8 cellular contexts compared by ENCODE assay signal in the genomic region with DNA sequence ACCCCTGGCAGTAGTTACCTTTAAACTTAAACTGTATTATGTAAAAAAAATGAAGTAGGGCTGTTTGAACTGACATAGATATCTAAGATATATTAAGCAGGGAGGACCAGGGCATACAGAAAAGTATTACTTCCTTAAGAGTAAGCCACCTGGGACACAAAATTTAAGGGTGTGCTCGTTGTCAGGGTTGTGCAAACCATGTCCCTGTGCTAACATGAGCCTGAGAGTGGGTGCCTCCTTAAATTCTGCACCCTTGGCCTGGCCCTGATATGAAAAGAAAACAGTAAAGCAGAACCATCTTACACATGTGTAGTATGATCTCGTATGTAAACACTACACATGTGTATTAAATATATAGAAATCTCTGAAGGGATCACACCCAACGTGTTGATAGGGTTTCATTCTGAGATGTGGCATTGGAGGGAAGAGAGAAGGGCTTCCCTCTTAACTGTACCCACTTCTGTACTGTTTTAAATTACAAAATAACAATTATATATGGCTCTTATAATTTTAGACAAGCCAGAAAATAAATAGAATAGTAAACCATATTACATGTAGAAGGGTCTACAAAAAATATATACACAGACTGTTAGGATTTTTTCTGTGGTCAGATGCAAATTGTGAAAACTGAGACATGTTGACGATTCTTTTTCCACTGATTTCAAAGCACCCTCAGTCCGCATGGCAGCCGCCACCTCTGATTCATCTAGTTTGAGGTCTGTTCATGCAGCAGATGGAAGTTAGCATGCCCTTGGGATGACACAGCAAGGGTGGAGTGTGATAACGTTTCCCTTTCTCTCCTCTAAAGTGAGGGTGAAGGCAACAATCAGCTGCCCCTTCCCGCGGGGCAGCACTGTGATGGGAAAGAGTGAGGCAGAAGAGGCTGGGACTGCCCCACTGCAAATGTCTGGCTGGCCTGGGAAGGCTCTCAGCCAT.
A peak's percentile ranks its signal among the peaks of the same experiment; 100 is the strongest.
DNase-seq lines count a peak whose midpoint lies in the region; ATAC-seq and TF ChIP-seq lines count a peak whose summit lies in the region.

No MANE protein-coding gene starts in this region.

- H3K27ac ChIP-seq in testis = no peak overlapping the region

- no peaks in the 10 kb centered on the region for H3K36me3 ChIP-seq in testis (ENCODE audit: low read depth, missing control alignments)

- peak; percentile 69 for DNase-seq in M059J (ENCODE audit: low read depth)
- DNase-seq in choroid plexus epithelial cell (ENCODE audit: low read depth) = peak; percentile 68
- DNase-seq in stimulated activated CD4-positive, alpha-beta T cell treated with anti-CD3 and anti-CD28 coated beads, Interleukin-15, amount 100 ng/mL, for 24 hours = peak; percentile 69
- DNase-seq in testis = no peak

- TF ChIP-seq POLR2A in testis (IDR thresholded peaks at IDR 0.05) = no peak

- 57 to 58% methylated on average over 9 of the region's 9 CpGs for WGBS in testis, 2 donors

- H3K4me3 ChIP-seq in choroid plexus epithelial cell (ENCODE audit: low read depth, low read length) (no peak overlapping the region), testis (no peak overlapping the region)

- ATAC-seq in GM18511 (IDR thresholded peaks at IDR 0.05; ENCODE audit: unreplicated experiment) (peak; percentile 65), GM18858 (IDR thresholded peaks at IDR 0.05; ENCODE audit: unreplicated experiment) (no peak), GM19452 (IDR thresholded peaks at IDR 0.05; ENCODE audit: unreplicated experiment) (no peak), GM19035 (IDR thresholded peaks at IDR 0.05; ENCODE audit: unreplicated experiment) (no peak)

- no peaks in the 10 kb centered on the region for H3K9me3 ChIP-seq in testis

- H3K27me3 ChIP-seq in testis = no peaks in the 10 kb centered on the region

- peaks cover 7% of the 10 kb centered on the region for H3K4me1 ChIP-seq in testis

- intact Hi-C loops in testis (cut with DNase I; ENCODE audit: low total_unique reads) = no loop called here

- TF ChIP-seq CTCF in choroid plexus epithelial cell (conservative IDR thresholded peaks at IDR 0.05; ENCODE audit: low read depth, low read length) (no peak), testis (IDR thresholded peaks at IDR 0.05) (no peak)
